ENCODE assay signal across 25 cellular contexts in genomic region chr11:27865105-27865504, GRCh38.
"Had no signal": no experiment of that assay in that cellular context is flagged by ENCODE, and none has a peak within 500 bp of the region (broad histone marks: within the 10 kb centered on the region; RNA-seq: fewer than 3 reads in every experiment).

No MANE protein-coding gene starts in this region.

- DNase-seq: effector CD8-positive, alpha-beta T cell; endodermal cell; foreskin fibroblast; gastrocnemius medialis; heart left ventricle; left cardiac atrium; left lung; mesendoderm; midbrain; naive thymus-derived CD4-positive, alpha-beta T cell; nucleus accumbens; posterior cingulate gyrus; psoas muscle; right cardiac atrium; sigmoid colon; stimulated activated naive B cell treated with anti-CD40 and anti-IgM and Interleukin-4, amounts not matched to agents 10 μg/mL and 1 μg/mL and 100 μg/mL, for 72 hours; transverse colon; upper lobe of right lung; uterus had no signal

- H3K79me2 ChIP-seq: hepatocyte had no signal

- H3K4me1 ChIP-seq: gastrocnemius medialis, heart left ventricle, left lung, psoas muscle, sigmoid colon, suprapubic skin, upper lobe of right lung, uterus had no signal

- H3K9me3 ChIP-seq: gastrocnemius medialis, heart left ventricle, left lung, psoas muscle, sigmoid colon, suprapubic skin, transverse colon, upper lobe of right lung, uterus had no signal

- ATAC-seq: esophagus mucosa; gastrocnemius medialis; heart left ventricle; left cardiac atrium; left lung; naive thymus-derived CD4-positive, alpha-beta T cell; psoas muscle; right cardiac atrium; stimulated activated naive B cell treated with anti-CD40 and anti-IgM and Interleukin-4, amounts not matched to agents 10 μg/mL and 1 μg/mL and 100 μg/mL, for 72 hours; upper lobe of right lung had no signal

- H3K4me3 Mint-ChIP-seq: endodermal cell; naive thymus-derived CD4-positive, alpha-beta T cell; nephron; stimulated activated naive B cell treated with anti-CD40 and anti-IgM and Interleukin-4, amounts not matched to agents 10 μg/mL and 1 μg/mL and 100 μg/mL, for 72 hours; stimulated activated naive CD8-positive, alpha-beta T cell treated with anti-CD3 and anti-CD28 coated beads, Interleukin-15, Interleukin-2, amounts not matched to agents 100 ng/mL and 50 ng/mL, for 24 hours had no signal

- H3K4me1 Mint-ChIP-seq: naive thymus-derived CD4-positive, alpha-beta T cell; nephron; stimulated activated naive B cell treated with anti-CD40 and anti-IgM and Interleukin-4, amounts not matched to agents 10 μg/mL and 1 μg/mL and 100 μg/mL, for 72 hours had no signal

- H3K27me3 ChIP-seq: gastrocnemius medialis, heart left ventricle, hepatocyte, left lung, sigmoid colon, suprapubic skin, transverse colon, upper lobe of right lung, uterus had no signal

- H3K4me2 ChIP-seq: hepatocyte had no signal

- H2AFZ ChIP-seq: hepatocyte had no signal

- H3K27ac ChIP-seq: epithelial cell of prostate, gastrocnemius medialis, heart left ventricle, hepatocyte, left lung, psoas muscle, sigmoid colon, suprapubic skin, transverse colon, upper lobe of right lung, uterus had no signal

- H3K27ac Mint-ChIP-seq: endodermal cell; nephron; stimulated activated naive B cell treated with anti-CD40 and anti-IgM and Interleukin-4, amounts not matched to agents 10 μg/mL and 1 μg/mL and 100 μg/mL, for 72 hours; stimulated activated naive CD8-positive, alpha-beta T cell treated with anti-CD3 and anti-CD28 coated beads, Interleukin-15, Interleukin-2, amounts not matched to agents 100 ng/mL and 50 ng/mL, for 24 hours had no signal

- H3K9me3 Mint-ChIP-seq: endodermal cell; nephron; stimulated activated naive CD8-positive, alpha-beta T cell treated with anti-CD3 and anti-CD28 coated beads, Interleukin-15, Interleukin-2, amounts not matched to agents 100 ng/mL and 50 ng/mL, for 24 hours had no signal

- H3K4me3 ChIP-seq: gastrocnemius medialis, heart left ventricle, hepatocyte, left lung, psoas muscle, sigmoid colon, suprapubic skin, transverse colon, upper lobe of right lung, uterus had no signal

- H3K36me3 Mint-ChIP-seq: naive thymus-derived CD4-positive, alpha-beta T cell; stimulated activated naive B cell treated with anti-CD40 and anti-IgM and Interleukin-4, amounts not matched to agents 10 μg/mL and 1 μg/mL and 100 μg/mL, for 72 hours had no signal

- H3K36me3 ChIP-seq: gastrocnemius medialis, heart left ventricle, left lung, sigmoid colon, suprapubic skin, transverse colon, upper lobe of right lung, uterus had no signal
